ENCODE assay signal across 39 cellular contexts in genomic region chr5:137503456-137503855, GRCh38. TPM values are rescaled to one million over a fixed set of nuclear protein-coding genes. Genes with fewer than 3 reads are reported as not detected.
"Had no signal": no experiment of that assay in that cellular context is flagged by ENCODE, and none has a peak within 500 bp of the region (broad histone marks: within the 10 kb centered on the region; RNA-seq: fewer than 3 reads in every experiment).

No MANE protein-coding gene starts in this region.

- H3K27ac Mint-ChIP-seq: activated naive CD4-positive, alpha-beta T cell treated with anti-CD3 and anti-CD28 coated beads for 36 hours; activated naive CD4-positive, alpha-beta T cell treated with anti-CD3 and anti-CD28 coated beads, Interleukin-2, amount 10 ng/mL, durations not matched to agents 7 days and 5 days; activated naive CD4-positive, alpha-beta T cell treated with anti-CD3 and anti-CD28 coated beads, Interleukin-2, amount 50 U/mL, for 24 hours; activated naive CD4-positive, alpha-beta T cell treated with anti-CD3 and anti-CD28 coated beads, Interleukin-2, amount 50 U/mL, for 72 hours; activated naive CD8-positive, alpha-beta T cell; activated naive CD8-positive, alpha-beta T cell treated with anti-CD3 and anti-CD28 coated beads for 36 hours; activated naive CD8-positive, alpha-beta T cell treated with anti-CD3 and anti-CD28 coated beads, Interleukin-2, amount 10 ng/mL, durations not matched to agents 7 days and 5 days; activated naive CD8-positive, alpha-beta T cell treated with anti-CD3 and anti-CD28 coated beads, Interleukin-2, amount 50 U/mL, for 24 hours; activated T-cell treated with anti-CD3 and anti-CD28 coated beads, Interleukin-2, amount 50 U/mL, for 24 hours; activated T-cell treated with anti-CD3 and anti-CD28 coated beads, Interleukin-2, amount 50 U/mL, for 72 hours; activated T-helper 1 cell treated with anti-CD3 and anti-CD28 coated beads, Interleukin-12 subunit alpha, Interleukin-12 subunit beta, Interleukin-2, Interleukin-4 antibody, amounts not matched to agents 30 ng/mL and 10 ng/mL and 1 ng/mL, durations not matched to agents 14 hours and 24 hours and 36 hours; activated T-helper 17 cell treated with anti-CD3 and anti-CD28 coated beads, Interleukin-2, amount 50 U/mL, for 72 hours; activated T-helper 2 cell treated with anti-CD3 and anti-CD28 coated beads, Interferon-gamma antibody, Interleukin-2, Interleukin-4, amounts not matched to agents 10 μg/mL and 5 μg/mL and 100 μg/mL, durations not matched to agents 14 hours and 24 hours and 36 hours; brain had no signal

- H3K4me3 ChIP-seq: adrenal gland, ascending aorta, body of pancreas, breast epithelium, cardiac muscle cell had no signal

- DNase-seq: activated effector memory CD4-positive, alpha-beta T cell treated with anti-CD3 and anti-CD28 coated beads, Interleukin-2, amount 50 U/mL, for 16 hours; activated effector memory CD4-positive, alpha-beta T cell treated with Interleukin-2 at 50 U/mL for 16 hours; activated gamma-delta T cell; activated gamma-delta T cell treated with Interleukin-2 at 50 U/mL for 16 hours; activated naive CD4-positive, alpha-beta T cell; activated naive CD4-positive, alpha-beta T cell treated with anti-CD3 and anti-CD28 coated beads for 36 hours; activated naive CD4-positive, alpha-beta T cell treated with anti-CD3 and anti-CD28 coated beads, Interleukin-2, amount 10 ng/mL, durations not matched to agents 7 days and 5 days; activated naive CD4-positive, alpha-beta T cell treated with anti-CD3 and anti-CD28 coated beads, Interleukin-2, amount 50 U/mL, for 16 hours; activated naive CD4-positive, alpha-beta T cell treated with Interleukin-2 at 50 U/mL for 16 hours; activated naive CD8-positive, alpha-beta T cell treated with anti-CD3 and anti-CD28 coated beads for 36 hours; activated naive CD8-positive, alpha-beta T cell treated with anti-CD3 and anti-CD28 coated beads, Interleukin-2, amount 10 ng/mL, durations not matched to agents 7 days and 5 days; activated naive CD8-positive, alpha-beta T cell treated with anti-CD3 and anti-CD28 coated beads, Interleukin-2, amount 50 U/mL, for 24 hours; activated T-cell treated with anti-CD3 and anti-CD28 coated beads, Interleukin-2, amount 50 U/mL, for 1 hour; activated T-cell treated with anti-CD3 and anti-CD28 coated beads, Interleukin-2, amount 50 U/mL, for 24 hours; activated T-cell treated with anti-CD3 and anti-CD28 coated beads, Interleukin-2, amount 50 U/mL, for 4 hours; activated T-cell treated with anti-CD3 and anti-CD28 coated beads, Interleukin-2, amount 50 U/mL, for 48 hours; activated T-cell treated with anti-CD3 and anti-CD28 coated beads, Interleukin-2, amount 50 U/mL, for 72 hours; adrenal gland; amniotic stem cell; amygdala; anterior cingulate cortex; aorta; body of pancreas; brain microvascular endothelial cell; caudate nucleus; central memory CD4-positive, alpha-beta T cell; cerebellar nuclear complex had no signal

- H3K4me1 Mint-ChIP-seq: activated naive CD4-positive, alpha-beta T cell treated with anti-CD3 and anti-CD28 coated beads, Interleukin-2, amount 10 ng/mL, durations not matched to agents 7 days and 5 days; activated naive CD4-positive, alpha-beta T cell treated with anti-CD3 and anti-CD28 coated beads, Interleukin-2, amount 50 U/mL, for 24 hours; activated naive CD8-positive, alpha-beta T cell treated with anti-CD3 and anti-CD28 coated beads for 36 hours; activated naive CD8-positive, alpha-beta T cell treated with anti-CD3 and anti-CD28 coated beads, Interleukin-2, amount 10 ng/mL, durations not matched to agents 7 days and 5 days; activated naive CD8-positive, alpha-beta T cell treated with anti-CD3 and anti-CD28 coated beads, Interleukin-2, amount 50 U/mL, for 24 hours; activated T-helper 17 cell treated with anti-CD3 and anti-CD28 coated beads, Interleukin-2, amount 50 U/mL, for 72 hours; brain; central memory CD8-positive, alpha-beta T cell had no signal

- H3K27ac ChIP-seq: adrenal gland, ascending aorta, body of pancreas, brain microvascular endothelial cell, breast epithelium, cardiac muscle cell had no signal

- H3K27me3 ChIP-seq: ascending aorta had no signal

- ATAC-seq: activated naive CD4-positive, alpha-beta T cell treated with anti-CD3 and anti-CD28 coated beads, Interleukin-2, amount 50 U/mL, for 72 hours; activated naive CD8-positive, alpha-beta T cell treated with anti-CD3 and anti-CD28 coated beads, Interleukin-2, amount 50 U/mL, for 24 hours; activated T-cell treated with anti-CD3 and anti-CD28 coated beads, Interleukin-2, amount 50 U/mL, for 4 hours; activated T-cell treated with anti-CD3 and anti-CD28 coated beads, Interleukin-2, amount 50 U/mL, for 72 hours; activated T-helper 17 cell treated with anti-CD3 and anti-CD28 coated beads, Interleukin-2, amount 50 U/mL, for 72 hours; body of pancreas had no signal

- H3K9me3 Mint-ChIP-seq: activated naive CD4-positive, alpha-beta T cell treated with anti-CD3 and anti-CD28 coated beads for 36 hours; activated naive CD4-positive, alpha-beta T cell treated with anti-CD3 and anti-CD28 coated beads, Interleukin-2, amount 10 ng/mL, durations not matched to agents 7 days and 5 days; activated naive CD4-positive, alpha-beta T cell treated with anti-CD3 and anti-CD28 coated beads, Interleukin-2, amount 50 U/mL, for 24 hours; activated naive CD4-positive, alpha-beta T cell treated with anti-CD3 and anti-CD28 coated beads, Interleukin-2, amount 50 U/mL, for 72 hours; activated naive CD8-positive, alpha-beta T cell treated with anti-CD3 and anti-CD28 coated beads for 36 hours; activated naive CD8-positive, alpha-beta T cell treated with anti-CD3 and anti-CD28 coated beads, Interleukin-2, amount 10 ng/mL, durations not matched to agents 7 days and 5 days; activated naive CD8-positive, alpha-beta T cell treated with anti-CD3 and anti-CD28 coated beads, Interleukin-2, amount 50 U/mL, for 24 hours; activated T-cell treated with anti-CD3 and anti-CD28 coated beads, Interleukin-2, amount 50 U/mL, for 24 hours; activated T-cell treated with anti-CD3 and anti-CD28 coated beads, Interleukin-2, amount 50 U/mL, for 4 hours; activated T-cell treated with anti-CD3 and anti-CD28 coated beads, Interleukin-2, amount 50 U/mL, for 72 hours; activated T-helper 1 cell treated with anti-CD3 and anti-CD28 coated beads, Interleukin-12 subunit alpha, Interleukin-12 subunit beta, Interleukin-2, Interleukin-4 antibody, amounts not matched to agents 30 ng/mL and 10 ng/mL and 1 ng/mL, durations not matched to agents 14 hours and 24 hours and 36 hours; activated T-helper 17 cell treated with anti-CD3 and anti-CD28 coated beads, Interleukin-2, amount 50 U/mL, for 72 hours; activated T-helper 2 cell treated with anti-CD3 and anti-CD28 coated beads, Interferon-gamma antibody, Interleukin-2, Interleukin-4, amounts not matched to agents 10 μg/mL and 5 μg/mL and 100 μg/mL, durations not matched to agents 14 hours and 24 hours and 36 hours; central memory CD8-positive, alpha-beta T cell had no signal

- H3K4me1 ChIP-seq: breast epithelium had no signal

- H3K36me3 Mint-ChIP-seq: activated naive CD4-positive, alpha-beta T cell treated with anti-CD3 and anti-CD28 coated beads, Interleukin-2, amount 10 ng/mL, durations not matched to agents 7 days and 5 days; activated naive CD4-positive, alpha-beta T cell treated with anti-CD3 and anti-CD28 coated beads, Interleukin-2, amount 50 U/mL, for 24 hours; activated naive CD4-positive, alpha-beta T cell treated with anti-CD3 and anti-CD28 coated beads, Interleukin-2, amount 50 U/mL, for 72 hours; activated naive CD8-positive, alpha-beta T cell; activated naive CD8-positive, alpha-beta T cell treated with anti-CD3 and anti-CD28 coated beads for 36 hours; activated naive CD8-positive, alpha-beta T cell treated with anti-CD3 and anti-CD28 coated beads, Interleukin-2, amount 10 ng/mL, durations not matched to agents 7 days and 5 days; brain had no signal

- H3K4me3 Mint-ChIP-seq: activated naive CD4-positive, alpha-beta T cell treated with anti-CD3 and anti-CD28 coated beads for 36 hours; activated naive CD4-positive, alpha-beta T cell treated with anti-CD3 and anti-CD28 coated beads, Interleukin-2, amount 10 ng/mL, durations not matched to agents 7 days and 5 days; activated naive CD4-positive, alpha-beta T cell treated with anti-CD3 and anti-CD28 coated beads, Interleukin-2, amount 50 U/mL, for 24 hours; activated naive CD8-positive, alpha-beta T cell; activated naive CD8-positive, alpha-beta T cell treated with anti-CD3 and anti-CD28 coated beads for 36 hours; activated naive CD8-positive, alpha-beta T cell treated with anti-CD3 and anti-CD28 coated beads, Interleukin-2, amount 10 ng/mL, durations not matched to agents 7 days and 5 days; activated naive CD8-positive, alpha-beta T cell treated with anti-CD3 and anti-CD28 coated beads, Interleukin-2, amount 50 U/mL, for 24 hours; activated T-cell treated with anti-CD3 and anti-CD28 coated beads, Interleukin-2, amount 50 U/mL, for 24 hours; activated T-cell treated with anti-CD3 and anti-CD28 coated beads, Interleukin-2, amount 50 U/mL, for 4 hours; activated T-cell treated with anti-CD3 and anti-CD28 coated beads, Interleukin-2, amount 50 U/mL, for 72 hours; activated T-helper 1 cell treated with anti-CD3 and anti-CD28 coated beads, Interleukin-12 subunit alpha, Interleukin-12 subunit beta, Interleukin-2, Interleukin-4 antibody, amounts not matched to agents 30 ng/mL and 10 ng/mL and 1 ng/mL, durations not matched to agents 14 hours and 24 hours and 36 hours; activated T-helper 17 cell treated with anti-CD3 and anti-CD28 coated beads, Interleukin-2, amount 50 U/mL, for 72 hours; brain; central memory CD8-positive, alpha-beta T cell had no signal

- FAIRE-seq: astrocyte had no signal

- H3K9me3 ChIP-seq: adrenal gland, ascending aorta, body of pancreas, breast epithelium had no signal

- H3K36me3 ChIP-seq: adrenal gland, ascending aorta, brain microvascular endothelial cell, breast epithelium, cardiac muscle cell had no signal

RNA-seq across cellular contexts. Expression of gene SPOCK1, which starts 4.3 kb away (rescaled TPM):
- total RNA-seq: activated naive CD4-positive, alpha-beta T cell treated with anti-CD3 and anti-CD28 coated beads, Interleukin-2, amount 50 U/mL, for 72 hours; activated naive CD8-positive, alpha-beta T cell treated with anti-CD3 and anti-CD28 coated beads, Interleukin-2, amount 10 ng/mL, durations not matched to agents 7 days and 5 days; activated T-cell treated with anti-CD3 and anti-CD28 coated beads, Interleukin-2, amount 50 U/mL, for 4 hours; activated T-cell treated with anti-CD3 and anti-CD28 coated beads, Interleukin-2, amount 50 U/mL, for 72 hours; activated T-helper 1 cell treated with anti-CD3 and anti-CD28 coated beads, Interleukin-12 subunit alpha, Interleukin-12 subunit beta, Interleukin-2, Interleukin-4 antibody, amounts not matched to agents 30 ng/mL and 10 ng/mL and 1 ng/mL, durations not matched to agents 14 hours and 24 hours and 36 hours; activated T-helper 17 cell treated with anti-CD3 and anti-CD28 coated beads, Interleukin-2, amount 50 U/mL, for 72 hours; activated T-helper 2 cell treated with anti-CD3 and anti-CD28 coated beads, Interferon-gamma antibody, Interleukin-2, Interleukin-4, amounts not matched to agents 10 μg/mL and 5 μg/mL and 100 μg/mL, durations not matched to agents 14 hours and 24 hours and 36 hours had no signal
